1 cellular context compared by ENCODE assay signal in genomic region chr7:158357898-158358821, GRCh38.
TF ChIP-seq lines count a peak whose summit lies in the region.

No MANE protein-coding gene starts in this region.

TF ChIP-seq in H1, 55 proteins besides CTCF, POLR2A, EP300 and RAD21:
- TF ChIP-seq GTF2F1 (IDR thresholded peaks at IDR 0.05; ENCODE audit: borderline replicate concordance, low read depth, low read length) (no peak), MAX (IDR thresholded peaks at IDR 0.05) (no peak), SAP30 (IDR thresholded peaks at IDR 0.05; ENCODE audit: insufficient read depth, insufficient replicate concordance, low read length) (no peak), NRF1 (IDR thresholded peaks at IDR 0.05; ENCODE audit: low read depth, low read length) (no peak), TAF1 (IDR thresholded peaks at IDR 0.05; ENCODE audit: low read depth, low read length) (no peak), CEBPB (IDR thresholded peaks at IDR 0.05; ENCODE audit: low read depth, low read length) (no peak), BCL11A (IDR thresholded peaks at IDR 0.05; ENCODE audit: low read depth in 2 of 2, low read length in 2 of 2) (no peak), SRF (IDR thresholded peaks at IDR 0.05; ENCODE audit: low read depth, low read length) (no peak), RBBP5 (IDR thresholded peaks at IDR 0.05; ENCODE audit: borderline replicate concordance, low read depth, low read length) (no peak), TBP (IDR thresholded peaks at IDR 0.05; ENCODE audit: low read depth, low read length) (no peak), JUN (IDR thresholded peaks at IDR 0.05; ENCODE audit: low read depth, low read length) (no peak), CREB1 (IDR thresholded peaks at IDR 0.05) (no peak), YY1 (IDR thresholded peaks at IDR 0.05; ENCODE audit: low read depth, low read length) (no peak), ZNF274 (IDR thresholded peaks at IDR 0.05; ENCODE audit: borderline replicate concordance, extremely low read depth, low read length) (no peak)
